34 cellular contexts compared by ENCODE assay signal in genomic region chr4:79882806-79883205, GRCh38.
"Had no signal": no experiment of that assay in that cellular context is flagged by ENCODE, and none has a peak within 500 bp of the region (broad histone marks: within the 10 kb centered on the region; RNA-seq: fewer than 3 reads in every experiment).

No MANE protein-coding gene starts in this region.

- H3K36me3 Mint-ChIP-seq: activated naive CD8-positive, alpha-beta T cell; brain had no signal

- H3K4me3 ChIP-seq: breast epithelium, cardiac muscle cell, colonic mucosa, esophagus squamous epithelium, gastroesophageal sphincter had no signal

- H3K36me3 ChIP-seq: breast epithelium, cardiac muscle cell, colonic mucosa, esophagus squamous epithelium, gastroesophageal sphincter, WERI-Rb-1 had no signal

- FAIRE-seq: endometrium, endothelial cell of umbilical vein had no signal

- H3K9me3 ChIP-seq: breast epithelium, colonic mucosa, esophagus squamous epithelium, gastroesophageal sphincter had no signal

- H3K4me3 Mint-ChIP-seq: activated B cell treated with CpG ODN at 0.5 μM for 24 hours; activated CD8-positive, alpha-beta T cell treated with anti-CD3 and anti-CD28 coated beads for 36 hours; activated naive CD8-positive, alpha-beta T cell; activated T-cell treated with anti-CD3 and anti-CD28 coated beads, Interleukin-2, amount 50 U/mL, for 4 hours; activated T-helper 17 cell treated with anti-CD3 and anti-CD28 coated beads, Interleukin-2, amount 50 U/mL, for 72 hours; brain; T-helper 17 cell; T-helper 2 cell treated with Interferon-gamma antibody and Interleukin-4, amounts not matched to agents 5 μg/mL and 100 μg/mL, for 36 hours had no signal

- H3K27ac Mint-ChIP-seq: activated B cell treated with CpG ODN at 0.5 μM for 24 hours; activated CD8-positive, alpha-beta T cell treated with anti-CD3 and anti-CD28 coated beads for 36 hours; activated naive CD8-positive, alpha-beta T cell; activated T-helper 17 cell treated with anti-CD3 and anti-CD28 coated beads, Interleukin-2, amount 50 U/mL, for 72 hours; T-helper 17 cell; T-helper 2 cell treated with Interferon-gamma antibody and Interleukin-4, amounts not matched to agents 5 μg/mL and 100 μg/mL, for 36 hours had no signal

- DNase-seq: activated B cell treated with CpG ODN at 0.5 μM for 24 hours; activated CD4-positive, alpha-beta T cell treated with anti-CD3 and anti-CD28 coated beads for 48 hours; activated CD4-positive, alpha-beta T cell treated with anti-CD3 and anti-CD28 coated beads, Interleukin-2, amount 50 U/mL, for 1 hour; activated CD4-positive, alpha-beta T cell treated with anti-CD3 and anti-CD28 coated beads, Interleukin-2, amount 50 U/mL, for 48 hours; activated CD8-positive, alpha-beta memory T cell treated with anti-CD3 and anti-CD28 coated beads for 24 hours; activated CD8-positive, alpha-beta T cell treated with anti-CD3 and anti-CD28 coated beads for 36 hours; activated effector memory CD4-positive, alpha-beta T cell treated with Interleukin-2 at 50 U/mL for 16 hours; activated gamma-delta T cell treated with Interleukin-2 at 50 U/mL for 16 hours; activated naive CD4-positive, alpha-beta T cell treated with anti-CD3 and anti-CD28 coated beads, Interleukin-2, amount 50 U/mL, for 16 hours; activated naive CD4-positive, alpha-beta T cell treated with Interleukin-2 at 50 U/mL for 16 hours; activated T-cell treated with anti-CD3 and anti-CD28 coated beads, Interleukin-2, amount 50 U/mL, for 4 hours; amniotic stem cell; anterior cingulate cortex; central memory CD4-positive, alpha-beta T cell; cerebellar nuclear complex; colonic mucosa; effector CD8-positive, alpha-beta T cell; esophagus squamous epithelium; foreskin melanocyte; T-helper 1 cell; T-helper 17 cell; T1000; WERI-Rb-1 had no signal

- H3K27me3 Mint-ChIP-seq: activated CD8-positive, alpha-beta T cell treated with anti-CD3 and anti-CD28 coated beads for 36 hours; brain; T-helper 17 cell had no signal

- ATAC-seq: activated CD4-positive, CD25-positive, alpha-beta regulatory T cell treated with anti-CD3 and anti-CD28 coated beads, Interleukin-2, amount 50 U/mL, for 24 hours; activated CD8-positive, alpha-beta T cell treated with anti-CD3 and anti-CD28 coated beads for 36 hours; activated T-cell treated with anti-CD3 and anti-CD28 coated beads, Interleukin-2, amount 50 U/mL, for 4 hours; activated T-helper 17 cell treated with anti-CD3 and anti-CD28 coated beads, Interleukin-2, amount 50 U/mL, for 72 hours; gastroesophageal sphincter; T-helper 17 cell had no signal

- H3K4me1 Mint-ChIP-seq: activated B cell treated with CpG ODN at 0.5 μM for 24 hours; activated T-helper 17 cell treated with anti-CD3 and anti-CD28 coated beads, Interleukin-2, amount 50 U/mL, for 72 hours; brain; T-helper 17 cell had no signal

- H3K4me1 ChIP-seq: breast epithelium, colonic mucosa, esophagus squamous epithelium, gastroesophageal sphincter had no signal

- H3K27ac ChIP-seq: breast epithelium, cardiac muscle cell, colonic mucosa, epithelial cell of prostate, esophagus squamous epithelium, gastroesophageal sphincter, WERI-Rb-1 had no signal

- H3K27me3 ChIP-seq: breast epithelium, cardiac muscle cell, colonic mucosa, esophagus squamous epithelium, gastroesophageal sphincter had no signal
